In genomic region chr11:45289369-45289768, GRCh38 we compare ENCODE assay signal across 19 cellular contexts. TPM values are rescaled to one million over a fixed set of nuclear protein-coding genes. Genes with fewer than 3 reads are reported as not detected.
DNase-seq lines count a peak whose midpoint lies in the region; ATAC-seq, FAIRE-seq and TF ChIP-seq lines count a peak whose summit lies in the region.
"Had no signal": no experiment of that assay in that cellular context is flagged by ENCODE, and none has a peak within 500 bp of the region (broad histone marks: within the 10 kb centered on the region; RNA-seq: fewer than 3 reads in every experiment).

No MANE protein-coding gene starts in this region.

- no peak overlapping the region for H3K4me3 Mint-ChIP-seq in T-cell
- no peak overlapping the region for H3K4me3 Mint-ChIP-seq in activated T-helper 2 cell treated with anti-CD3 and anti-CD28 coated beads, Interferon-gamma antibody, Interleukin-2, Interleukin-4, amounts not matched to agents 10 μg/mL and 5 μg/mL and 100 μg/mL, durations not matched to agents 14 hours and 24 hours and 36 hours (ENCODE audit: low read depth)
- H3K4me3 Mint-ChIP-seq: mesothelial cell of epicardium had no signal

- H3K4me1 ChIP-seq in A549 (peaks cover 12% of the 10 kb centered on the region), adipocyte (ENCODE audit: control insufficient read depth, insufficient read depth, low read length) (no peaks in the 10 kb centered on the region)
- H3K4me1 ChIP-seq: parathyroid adenoma had no signal

- peaks cover 48% of the 10 kb centered on the region for H3K27me3 ChIP-seq in adipocyte (replicated peaks; ENCODE audit: control insufficient read depth, insufficient read depth, low read length)

- no peak for TF ChIP-seq RAD21 in A549 (conservative IDR thresholded peaks at IDR 0.05 in 1 of 2, IDR thresholded peaks at IDR 0.05 in 1 of 2)

- no peak overlapping the region for H3K27ac Mint-ChIP-seq in activated naive CD4-positive, alpha-beta T cell treated with anti-CD3 and anti-CD28 coated beads, Interleukin-2, amount 50 U/mL, for 72 hours
- H3K27ac Mint-ChIP-seq in T-cell = no peak overlapping the region
- no peak overlapping the region for H3K27ac Mint-ChIP-seq in activated T-helper 2 cell treated with anti-CD3 and anti-CD28 coated beads, Interferon-gamma antibody, Interleukin-2, Interleukin-4, amounts not matched to agents 10 μg/mL and 5 μg/mL and 100 μg/mL, durations not matched to agents 14 hours and 24 hours and 36 hours
- H3K27ac Mint-ChIP-seq: mesothelial cell of epicardium had no signal

- no peak overlapping the region for H3K9ac ChIP-seq in adipocyte (ENCODE audit: low read length)
- H3K9ac ChIP-seq: parathyroid adenoma had no signal

- ATAC-seq in A549 = peak; percentile 52 to 61; a peak in 5 of 6 replicates
- ATAC-seq in activated naive CD4-positive, alpha-beta T cell treated with anti-CD3 and anti-CD28 coated beads, Interleukin-2, amount 50 U/mL, for 72 hours = no peak
- no peak for ATAC-seq in T-cell (replicated peaks in 1 of 4)
- ATAC-seq in HG02973 (IDR thresholded peaks at IDR 0.05; ENCODE audit: unreplicated experiment) = no peak

- peak; percentile 57 to 66 for DNase-seq in A549 (ENCODE audit: low read depth in 1 of 2, low spot score in 1 of 2)
- DNase-seq in H54 (ENCODE audit: insufficient read length, low spot score) = peak; percentile 55
- peak; percentile 34 for DNase-seq in adipocyte (ENCODE audit: low read depth)
- DNase-seq in foreskin melanocyte = peak; percentile 52
- DNase-seq in activated naive CD4-positive, alpha-beta T cell treated with anti-CD3 and anti-CD28 coated beads, Interleukin-2, amount 50 U/mL, for 72 hours (ENCODE audit: low spot score in 2 of 2) = no peak
- DNase-seq in T-cell = no peak
- no peak for DNase-seq in activated T-helper 2 cell treated with anti-CD3 and anti-CD28 coated beads, Interferon-gamma antibody, Interleukin-2, Interleukin-4, amounts not matched to agents 10 μg/mL and 5 μg/mL and 100 μg/mL, durations not matched to agents 14 hours and 24 hours and 36 hours (ENCODE audit: low spot score)
- DNase-seq: activated CD4-positive, alpha-beta T cell treated with anti-CD3 and anti-CD28 coated beads, Interleukin-2, amount 50 U/mL, for 1 hour; DMS79 treated with DMSO at 0.1 percent for 48 hours; NCI-H1092 treated with DMSO at 0.1 percent for 48 hours; NCI-H345; stimulated activated CD8-positive, alpha-beta memory T cell treated with anti-CD3 and anti-CD28 coated beads, Interleukin-4, amount 100 ng/mL, for 48 hours; T-helper 2 cell had no signal

- peak overlapping the region; percentile 55 to 66 for H3K27ac ChIP-seq in A549
- H3K27ac ChIP-seq: cardiac muscle cell, parathyroid adenoma, tibial nerve had no signal

- no peaks in the 10 kb centered on the region for H3K36me3 Mint-ChIP-seq in activated naive CD4-positive, alpha-beta T cell treated with anti-CD3 and anti-CD28 coated beads, Interleukin-2, amount 50 U/mL, for 72 hours
- no peaks in the 10 kb centered on the region for H3K36me3 Mint-ChIP-seq in T-cell
- no peaks in the 10 kb centered on the region for H3K36me3 Mint-ChIP-seq in activated T-helper 2 cell treated with anti-CD3 and anti-CD28 coated beads, Interferon-gamma antibody, Interleukin-2, Interleukin-4, amounts not matched to agents 10 μg/mL and 5 μg/mL and 100 μg/mL, durations not matched to agents 14 hours and 24 hours and 36 hours (ENCODE audit: low read depth)
- H3K36me3 Mint-ChIP-seq: mesothelial cell of epicardium had no signal

- intact Hi-C loops in activated T-helper 2 cell treated with anti-CD3 and anti-CD28 coated beads, Interferon-gamma antibody, Interleukin-2, Interleukin-4, amounts not matched to agents 10 μg/mL and 5 μg/mL and 100 μg/mL, durations not matched to agents 14 hours and 24 hours and 36 hours (cut with micrococcal nuclease) = no loop called here

- H3K4me2 ChIP-seq in A549 = peak overlapping the region; percentile 24; the same call in 1 of the 3 replicates

- TF ChIP-seq POLR2A in A549 (IDR thresholded peaks at IDR 0.05; ENCODE audit: low read length) (no peak), H54 (IDR thresholded peaks at IDR 0.05; ENCODE audit: low read depth, low read length) (no peak)

- TF ChIP-seq EP300 in A549 (IDR thresholded peaks at IDR 0.05) = no peak

- peaks cover 19% of the 10 kb centered on the region for H3K9me3 ChIP-seq in A549
- H3K9me3 ChIP-seq in adipocyte (ENCODE audit: control insufficient read depth, low read length) = peaks cover 19% of the 10 kb centered on the region

- H3K4me1 Mint-ChIP-seq in T-cell = peaks cover 0 to 5% (median 2%) of the 10 kb centered on the region in 3 donors
- no peaks in the 10 kb centered on the region for H3K4me1 Mint-ChIP-seq in activated T-helper 2 cell treated with anti-CD3 and anti-CD28 coated beads, Interferon-gamma antibody, Interleukin-2, Interleukin-4, amounts not matched to agents 10 μg/mL and 5 μg/mL and 100 μg/mL, durations not matched to agents 14 hours and 24 hours and 36 hours (ENCODE audit: low read depth)

- no peak for FAIRE-seq in A549 (lab: Jason Lieb, UNC)
- peak; percentile 53 for FAIRE-seq in H54 (lab: Jason Lieb, UNC)
- FAIRE-seq: H1 had no signal

- H3K9me3 Mint-ChIP-seq in activated naive CD4-positive, alpha-beta T cell treated with anti-CD3 and anti-CD28 coated beads, Interleukin-2, amount 50 U/mL, for 72 hours = no peaks in the 10 kb centered on the region
- H3K9me3 Mint-ChIP-seq in T-cell = no peaks in the 10 kb centered on the region
- H3K9me3 Mint-ChIP-seq in activated T-helper 2 cell treated with anti-CD3 and anti-CD28 coated beads, Interferon-gamma antibody, Interleukin-2, Interleukin-4, amounts not matched to agents 10 μg/mL and 5 μg/mL and 100 μg/mL, durations not matched to agents 14 hours and 24 hours and 36 hours = no peaks in the 10 kb centered on the region
- H3K9me3 Mint-ChIP-seq: mesothelial cell of epicardium had no signal

- WGBS in A549 (ENCODE audit: missing lambda C conversion rate) = 0% methylated on average over 1 of the region's 1 CpG

- POLR2A ChIA-PET in A549 (lab: Yijun Ruan, JAX) = interaction anchor here (0.6 kb wide), 1 partner anchor 16 kb away, joined by 3 read pairs; no protein-coding TSS in a partner anchor
- POLR2A ChIA-PET in T-cell (lab: Charles Lee) = no interaction called here

- no peak for TF ChIP-seq CTCF in A549 (IDR thresholded peaks at IDR 0.05)

- no peaks in the 10 kb centered on the region for H3K36me3 ChIP-seq in adipocyte (ENCODE audit: control insufficient read depth, insufficient read depth, low read length, severe bottlenecking)
- H3K36me3 ChIP-seq: cardiac muscle cell had no signal

- no peak overlapping the region for H3K4me3 ChIP-seq in A549
- no peak overlapping the region for H3K4me3 ChIP-seq in adipocyte (ENCODE audit: low read length)
- H3K4me3 ChIP-seq: cardiac muscle cell, tibial nerve had no signal

- H3K27me3 Mint-ChIP-seq in T-cell = peaks cover 69 to 77% of the 10 kb centered on the region in 2 donors
- peaks cover 62% of the 10 kb centered on the region for H3K27me3 Mint-ChIP-seq in activated T-helper 2 cell treated with anti-CD3 and anti-CD28 coated beads, Interferon-gamma antibody, Interleukin-2, Interleukin-4, amounts not matched to agents 10 μg/mL and 5 μg/mL and 100 μg/mL, durations not matched to agents 14 hours and 24 hours and 36 hours (ENCODE audit: low read depth)

- CTCF ChIA-PET in A549 (lab: Yijun Ruan, JAX) = interaction anchor here (3.9 kb wide), 1 partner anchor 180 kb away, joined by 64 read pairs; no protein-coding TSS in a partner anchor
- CTCF ChIA-PET in T-cell (lab: Charles Lee) = no interaction called here

TF ChIP-seq in A549, 52 proteins besides CTCF, POLR2A, EP300 and RAD21:
- TF ChIP-seq HMGXB4 (CRISPR knock-in tag; IDR thresholded peaks at IDR 0.05; ENCODE audit: borderline replicate concordance) (no peak), TFCP2L1 (CRISPR knock-in tag; IDR thresholded peaks at IDR 0.05) (no peak), FOSL2 (IDR thresholded peaks at IDR 0.05) (peak; percentile 60; the same call in 1 of the 2 replicates), FOSL2 (CRISPR knock-in tag; IDR thresholded peaks at IDR 0.05) (peak; percentile 79), PHF8 (IDR thresholded peaks at IDR 0.05; ENCODE audit: borderline replicate concordance, low read depth) (no peak), USF2 (IDR thresholded peaks at IDR 0.05) (no peak), ZFP36 (IDR thresholded peaks at IDR 0.05; ENCODE audit: borderline replicate concordance, partially characterized antibody) (no peak), FOXS1 (CRISPR knock-in tag; IDR thresholded peaks at IDR 0.05) (no peak)

RNA-seq across cellular contexts. Expression of gene SYT13, which starts 3.2 kb away (rescaled TPM):
- polyA plus RNA-seq in A549 (2011; rRNA removed) = 8.1 and 10.7 TPM in 2 replicates
- polyA plus RNA-seq in A549 (2012; cell fraction: cytosol; rRNA removed) = 2.4 and 2.9 TPM in 2 replicates
- polyA plus RNA-seq in A549 (2012; cell fraction: nucleus; rRNA removed) = 2.9 and 3.6 TPM in 2 replicates
- 8.1 to 13.1 TPM (median 12.9 TPM) in 3 replicates for polyA plus RNA-seq in A549 (2017; fragmentation: RNase III; extraction: RNeasy Plus Mini Kit Qiagen cat#74134 plus additional on column Dnase treatment)
- 31.3 and 31.5 TPM in 2 replicates for polyA minus RNA-seq in A549 (2011; rRNA and poly(A)+ RNA removed)
- total RNA-seq in activated naive CD4-positive, alpha-beta T cell treated with anti-CD3 and anti-CD28 coated beads, Interleukin-2, amount 50 U/mL, for 72 hours = not detected
- under 1 TPM in 3 of 5 donors, not detected in 2; 0.03 to 0.20 (median 0.18) TPM for total RNA-seq in T-cell
- total RNA-seq in activated T-helper 2 cell treated with anti-CD3 and anti-CD28 coated beads, Interferon-gamma antibody, Interleukin-2, Interleukin-4, amounts not matched to agents 10 μg/mL and 5 μg/mL and 100 μg/mL, durations not matched to agents 14 hours and 24 hours and 36 hours = not detected in 2 replicates

Comparison
In these comparisons a context has a peak if more than half of its experiments do, and no peak if none do; other contexts are left out.
1. ATAC-seq: peak in A549 (2 of 2); none in activated naive CD4-positive, alpha-beta T cell treated with anti-CD3 and anti-CD28 coated beads, Interleukin-2, amount 50 U/mL, for 72 hours (0 of 2), T-cell (0 of 4) and HG02973 (single experiment).
2. DNase-seq: peak in A549 (2 of 2), H54 (single experiment), adipocyte (single experiment) and foreskin melanocyte (single experiment); none in activated naive CD4-positive, alpha-beta T cell treated with anti-CD3 and anti-CD28 coated beads, Interleukin-2, amount 50 U/mL, for 72 hours (0 of 2), T-cell (0 of 34) and activated T-helper 2 cell treated with anti-CD3 and anti-CD28 coated beads, Interferon-gamma antibody, Interleukin-2, Interleukin-4, amounts not matched to agents 10 μg/mL and 5 μg/mL and 100 μg/mL, durations not matched to agents 14 hours and 24 hours and 36 hours (single experiment).